3 cellular contexts compared by ENCODE assay signal in the genomic region with DNA sequence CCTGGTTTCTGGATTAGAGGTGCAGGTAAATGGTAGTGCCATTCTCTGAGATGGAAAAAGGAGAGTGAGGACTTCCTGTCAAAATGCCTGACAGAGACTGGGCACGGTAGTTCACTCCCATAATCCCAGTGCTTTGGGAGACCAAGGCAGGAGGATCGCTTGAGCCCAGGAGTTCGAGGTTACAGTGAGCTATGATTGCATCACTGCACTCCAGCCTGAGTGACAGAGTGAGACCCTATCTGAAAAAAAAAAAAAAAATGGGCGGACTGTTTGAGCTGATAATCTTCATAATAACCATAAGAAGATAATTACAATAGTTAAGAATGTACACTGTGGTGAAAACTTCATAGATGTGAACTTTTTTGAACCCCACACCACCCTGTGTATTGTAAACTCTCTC.
TF ChIP-seq lines count a peak whose summit lies in the region.

No MANE protein-coding gene starts in this region.

TF ChIP-seq in SK-N-SH, 30 proteins besides CTCF, POLR2A, EP300 and RAD21:
- TF ChIP-seq NRF1 (IDR thresholded peaks at IDR 0.05; ENCODE audit: low read depth, low read length) (no peak), GATA2 (CRISPR knock-in tag; IDR thresholded peaks at IDR 0.05) (no peak), FOXM1 (IDR thresholded peaks at IDR 0.05; ENCODE audit: low read depth) (no peak), TCF12 (IDR thresholded peaks at IDR 0.05) (no peak), FOSL2 (IDR thresholded peaks at IDR 0.05; ENCODE audit: borderline replicate concordance, low read depth) (no peak), GABPA (IDR thresholded peaks at IDR 0.05; ENCODE audit: low read depth) (no peak), ELF1 (IDR thresholded peaks at IDR 0.05) (no peak), SMC3 (IDR thresholded peaks at IDR 0.05; ENCODE audit: low read depth, low read length) (no peak), TEAD4 (IDR thresholded peaks at IDR 0.05; ENCODE audit: borderline replicate concordance, insufficient read depth) (no peak), EZH2phosphoT487 (IDR thresholded peaks at IDR 0.05; ENCODE audit: borderline replicate concordance, low read depth) (no peak), JUND (IDR thresholded peaks at IDR 0.05) (no peak), POLR2AphosphoS5 (IDR thresholded peaks at IDR 0.05; ENCODE audit: low read depth, low read length) (no peak), SIN3A (IDR thresholded peaks at IDR 0.05; ENCODE audit: borderline replicate concordance, low read depth, low read length) (no peak), MXI1 (IDR thresholded peaks at IDR 0.05; ENCODE audit: low read depth, low read length) (no peak)
- TF ChIP-seq, protein P1, sequence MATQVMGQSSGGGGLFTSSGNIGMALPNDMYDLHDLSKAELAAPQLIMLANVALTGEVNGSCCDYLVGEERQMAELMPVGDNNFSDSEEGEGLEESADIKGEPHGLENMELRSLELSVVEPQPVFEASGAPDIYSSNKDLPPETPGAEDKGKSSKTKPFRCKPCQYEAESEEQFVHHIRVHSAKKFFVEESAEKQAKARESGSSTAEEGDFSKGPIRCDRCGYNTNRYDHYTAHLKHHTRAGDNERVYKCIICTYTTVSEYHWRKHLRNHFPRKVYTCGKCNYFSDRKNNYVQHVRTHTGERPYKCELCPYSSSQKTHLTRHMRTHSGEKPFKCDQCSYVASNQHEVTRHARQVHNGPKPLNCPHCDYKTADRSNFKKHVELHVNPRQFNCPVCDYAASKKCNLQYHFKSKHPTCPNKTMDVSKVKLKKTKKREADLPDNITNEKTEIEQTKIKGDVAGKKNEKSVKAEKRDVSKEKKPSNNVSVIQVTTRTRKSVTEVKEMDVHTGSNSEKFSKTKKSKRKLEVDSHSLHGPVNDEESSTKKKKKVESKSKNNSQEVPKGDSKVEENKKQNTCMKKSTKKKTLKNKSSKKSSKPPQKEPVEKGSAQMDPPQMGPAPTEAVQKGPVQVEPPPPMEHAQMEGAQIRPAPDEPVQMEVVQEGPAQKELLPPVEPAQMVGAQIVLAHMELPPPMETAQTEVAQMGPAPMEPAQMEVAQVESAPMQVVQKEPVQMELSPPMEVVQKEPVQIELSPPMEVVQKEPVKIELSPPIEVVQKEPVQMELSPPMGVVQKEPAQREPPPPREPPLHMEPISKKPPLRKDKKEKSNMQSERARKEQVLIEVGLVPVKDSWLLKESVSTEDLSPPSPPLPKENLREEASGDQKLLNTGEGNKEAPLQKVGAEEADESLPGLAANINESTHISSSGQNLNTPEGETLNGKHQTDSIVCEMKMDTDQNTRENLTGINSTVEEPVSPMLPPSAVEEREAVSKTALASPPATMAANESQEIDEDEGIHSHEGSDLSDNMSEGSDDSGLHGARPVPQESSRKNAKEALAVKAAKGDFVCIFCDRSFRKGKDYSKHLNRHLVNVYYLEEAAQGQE (IDR thresholded peaks at IDR 0.05; ENCODE audit: low read depth, low read length), result no peak
- TF ChIP-seq, protein P2, sequence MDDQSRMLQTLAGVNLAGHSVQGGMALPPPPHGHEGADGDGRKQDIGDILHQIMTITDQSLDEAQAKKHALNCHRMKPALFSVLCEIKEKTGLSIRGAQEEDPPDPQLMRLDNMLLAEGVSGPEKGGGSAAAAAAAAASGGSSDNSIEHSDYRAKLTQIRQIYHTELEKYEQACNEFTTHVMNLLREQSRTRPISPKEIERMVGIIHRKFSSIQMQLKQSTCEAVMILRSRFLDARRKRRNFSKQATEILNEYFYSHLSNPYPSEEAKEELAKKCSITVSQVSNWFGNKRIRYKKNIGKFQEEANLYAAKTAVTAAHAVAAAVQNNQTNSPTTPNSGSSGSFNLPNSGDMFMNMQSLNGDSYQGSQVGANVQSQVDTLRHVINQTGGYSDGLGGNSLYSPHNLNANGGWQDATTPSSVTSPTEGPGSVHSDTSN (IDR thresholded peaks at IDR 0.05), result no peak
- TF ChIP-seq, protein P3, sequence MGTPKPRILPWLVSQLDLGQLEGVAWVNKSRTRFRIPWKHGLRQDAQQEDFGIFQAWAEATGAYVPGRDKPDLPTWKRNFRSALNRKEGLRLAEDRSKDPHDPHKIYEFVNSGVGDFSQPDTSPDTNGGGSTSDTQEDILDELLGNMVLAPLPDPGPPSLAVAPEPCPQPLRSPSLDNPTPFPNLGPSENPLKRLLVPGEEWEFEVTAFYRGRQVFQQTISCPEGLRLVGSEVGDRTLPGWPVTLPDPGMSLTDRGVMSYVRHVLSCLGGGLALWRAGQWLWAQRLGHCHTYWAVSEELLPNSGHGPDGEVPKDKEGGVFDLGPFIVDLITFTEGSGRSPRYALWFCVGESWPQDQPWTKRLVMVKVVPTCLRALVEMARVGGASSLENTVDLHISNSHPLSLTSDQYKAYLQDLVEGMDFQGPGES (IDR thresholded peaks at IDR 0.05; ENCODE audit: low read depth, low read length), result no peak

TF ChIP-seq in SK-N-SH treated with all-trans-retinoic acid at 6 μM for 48 hours, 23 proteins besides CTCF, POLR2A, EP300 and RAD21 (continued from another document):
- TF ChIP-seq, protein P4, sequence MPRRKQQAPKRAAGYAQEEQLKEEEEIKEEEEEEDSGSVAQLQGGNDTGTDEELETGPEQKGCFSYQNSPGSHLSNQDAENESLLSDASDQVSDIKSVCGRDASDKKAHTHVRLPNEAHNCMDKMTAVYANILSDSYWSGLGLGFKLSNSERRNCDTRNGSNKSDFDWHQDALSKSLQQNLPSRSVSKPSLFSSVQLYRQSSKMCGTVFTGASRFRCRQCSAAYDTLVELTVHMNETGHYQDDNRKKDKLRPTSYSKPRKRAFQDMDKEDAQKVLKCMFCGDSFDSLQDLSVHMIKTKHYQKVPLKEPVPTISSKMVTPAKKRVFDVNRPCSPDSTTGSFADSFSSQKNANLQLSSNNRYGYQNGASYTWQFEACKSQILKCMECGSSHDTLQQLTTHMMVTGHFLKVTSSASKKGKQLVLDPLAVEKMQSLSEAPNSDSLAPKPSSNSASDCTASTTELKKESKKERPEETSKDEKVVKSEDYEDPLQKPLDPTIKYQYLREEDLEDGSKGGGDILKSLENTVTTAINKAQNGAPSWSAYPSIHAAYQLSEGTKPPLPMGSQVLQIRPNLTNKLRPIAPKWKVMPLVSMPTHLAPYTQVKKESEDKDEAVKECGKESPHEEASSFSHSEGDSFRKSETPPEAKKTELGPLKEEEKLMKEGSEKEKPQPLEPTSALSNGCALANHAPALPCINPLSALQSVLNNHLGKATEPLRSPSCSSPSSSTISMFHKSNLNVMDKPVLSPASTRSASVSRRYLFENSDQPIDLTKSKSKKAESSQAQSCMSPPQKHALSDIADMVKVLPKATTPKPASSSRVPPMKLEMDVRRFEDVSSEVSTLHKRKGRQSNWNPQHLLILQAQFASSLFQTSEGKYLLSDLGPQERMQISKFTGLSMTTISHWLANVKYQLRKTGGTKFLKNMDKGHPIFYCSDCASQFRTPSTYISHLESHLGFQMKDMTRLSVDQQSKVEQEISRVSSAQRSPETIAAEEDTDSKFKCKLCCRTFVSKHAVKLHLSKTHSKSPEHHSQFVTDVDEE (CRISPR knock-in tag; IDR thresholded peaks at IDR 0.05), result no peak
TF ChIP-seq in SK-N-SH treated with all-trans-retinoic acid at 6 μM for 48 hours: peak in this region for 0.

TF ChIP-seq in K562, 482 proteins besides CTCF, POLR2A, EP300 and RAD21 (continues in another document):
- TF ChIP-seq, protein P5, sequence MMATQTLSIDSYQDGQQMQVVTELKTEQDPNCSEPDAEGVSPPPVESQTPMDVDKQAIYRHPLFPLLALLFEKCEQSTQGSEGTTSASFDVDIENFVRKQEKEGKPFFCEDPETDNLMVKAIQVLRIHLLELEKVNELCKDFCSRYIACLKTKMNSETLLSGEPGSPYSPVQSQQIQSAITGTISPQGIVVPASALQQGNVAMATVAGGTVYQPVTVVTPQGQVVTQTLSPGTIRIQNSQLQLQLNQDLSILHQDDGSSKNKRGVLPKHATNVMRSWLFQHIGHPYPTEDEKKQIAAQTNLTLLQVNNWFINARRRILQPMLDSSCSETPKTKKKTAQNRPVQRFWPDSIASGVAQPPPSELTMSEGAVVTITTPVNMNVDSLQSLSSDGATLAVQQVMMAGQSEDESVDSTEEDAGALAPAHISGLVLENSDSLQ (IDR thresholded peaks at IDR 0.05), result peak; percentile 72
- TF ChIP-seq RB1 (IDR thresholded peaks at IDR 0.05; ENCODE audit: low read depth), result no peak
- no peak for TF ChIP-seq SLC30A9 (CRISPR knock-in tag; IDR thresholded peaks at IDR 0.05)
- TF ChIP-seq, protein P6, sequence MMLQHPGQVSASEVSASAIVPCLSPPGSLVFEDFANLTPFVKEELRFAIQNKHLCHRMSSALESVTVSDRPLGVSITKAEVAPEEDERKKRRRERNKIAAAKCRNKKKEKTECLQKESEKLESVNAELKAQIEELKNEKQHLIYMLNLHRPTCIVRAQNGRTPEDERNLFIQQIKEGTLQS (IDR thresholded peaks at IDR 0.05), result peak; percentile 54
- TF ChIP-seq, protein P6 (CRISPR knock-in tag; conservative IDR thresholded peaks at IDR 0.05), result no peak
- TF ChIP-seq, protein P7, sequence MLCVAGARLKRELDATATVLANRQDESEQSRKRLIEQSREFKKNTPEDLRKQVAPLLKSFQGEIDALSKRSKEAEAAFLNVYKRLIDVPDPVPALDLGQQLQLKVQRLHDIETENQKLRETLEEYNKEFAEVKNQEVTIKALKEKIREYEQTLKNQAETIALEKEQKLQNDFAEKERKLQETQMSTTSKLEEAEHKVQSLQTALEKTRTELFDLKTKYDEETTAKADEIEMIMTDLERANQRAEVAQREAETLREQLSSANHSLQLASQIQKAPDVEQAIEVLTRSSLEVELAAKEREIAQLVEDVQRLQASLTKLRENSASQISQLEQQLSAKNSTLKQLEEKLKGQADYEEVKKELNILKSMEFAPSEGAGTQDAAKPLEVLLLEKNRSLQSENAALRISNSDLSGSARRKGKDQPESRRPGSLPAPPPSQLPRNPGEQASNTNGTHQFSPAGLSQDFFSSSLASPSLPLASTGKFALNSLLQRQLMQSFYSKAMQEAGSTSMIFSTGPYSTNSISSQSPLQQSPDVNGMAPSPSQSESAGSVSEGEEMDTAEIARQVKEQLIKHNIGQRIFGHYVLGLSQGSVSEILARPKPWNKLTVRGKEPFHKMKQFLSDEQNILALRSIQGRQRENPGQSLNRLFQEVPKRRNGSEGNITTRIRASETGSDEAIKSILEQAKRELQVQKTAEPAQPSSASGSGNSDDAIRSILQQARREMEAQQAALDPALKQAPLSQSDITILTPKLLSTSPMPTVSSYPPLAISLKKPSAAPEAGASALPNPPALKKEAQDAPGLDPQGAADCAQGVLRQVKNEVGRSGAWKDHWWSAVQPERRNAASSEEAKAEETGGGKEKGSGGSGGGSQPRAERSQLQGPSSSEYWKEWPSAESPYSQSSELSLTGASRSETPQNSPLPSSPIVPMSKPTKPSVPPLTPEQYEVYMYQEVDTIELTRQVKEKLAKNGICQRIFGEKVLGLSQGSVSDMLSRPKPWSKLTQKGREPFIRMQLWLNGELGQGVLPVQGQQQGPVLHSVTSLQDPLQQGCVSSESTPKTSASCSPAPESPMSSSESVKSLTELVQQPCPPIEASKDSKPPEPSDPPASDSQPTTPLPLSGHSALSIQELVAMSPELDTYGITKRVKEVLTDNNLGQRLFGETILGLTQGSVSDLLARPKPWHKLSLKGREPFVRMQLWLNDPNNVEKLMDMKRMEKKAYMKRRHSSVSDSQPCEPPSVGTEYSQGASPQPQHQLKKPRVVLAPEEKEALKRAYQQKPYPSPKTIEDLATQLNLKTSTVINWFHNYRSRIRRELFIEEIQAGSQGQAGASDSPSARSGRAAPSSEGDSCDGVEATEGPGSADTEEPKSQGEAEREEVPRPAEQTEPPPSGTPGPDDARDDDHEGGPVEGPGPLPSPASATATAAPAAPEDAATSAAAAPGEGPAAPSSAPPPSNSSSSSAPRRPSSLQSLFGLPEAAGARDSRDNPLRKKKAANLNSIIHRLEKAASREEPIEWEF (CRISPR knock-in tag; IDR thresholded peaks at IDR 0.05), result no peak
- TF ChIP-seq TRIM24 (IDR thresholded peaks at IDR 0.05), result no peak
- TF ChIP-seq CEBPG (CRISPR knock-in tag; IDR thresholded peaks at IDR 0.05), result no peak
- peak; percentile 33 to 60; a peak in 2 of 4 replicates for TF ChIP-seq CEBPG (tag; conservative IDR thresholded peaks at IDR 0.05 in 1 of 2, IDR thresholded peaks at IDR 0.05 in 1 of 2)
